ENCODE assay signal across 18 cellular contexts in the genomic region with DNA sequence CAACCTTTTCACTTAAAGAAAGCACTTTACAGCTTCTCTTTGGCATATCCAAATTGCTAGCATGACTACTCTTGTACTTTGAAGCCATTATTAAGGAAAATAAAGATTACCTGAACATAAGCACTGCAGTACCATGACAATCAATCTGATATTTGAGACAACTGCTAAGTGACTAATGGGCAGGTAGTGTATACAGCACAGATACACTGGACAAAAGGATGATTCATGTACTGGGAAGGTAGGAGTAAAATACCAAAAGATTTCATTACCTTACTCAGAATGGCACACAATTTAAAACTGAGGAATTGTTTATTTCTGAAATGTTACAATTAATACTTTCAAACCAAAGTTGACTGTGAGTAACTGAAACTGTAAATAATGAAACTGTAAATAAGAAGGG.
DNase-seq lines count a peak whose midpoint lies in the region; ATAC-seq and TF ChIP-seq lines count a peak whose summit lies in the region.
"Had no signal": no experiment of that assay in that cellular context is flagged by ENCODE, and none has a peak within 500 bp of the region (broad histone marks: within the 10 kb centered on the region; RNA-seq: fewer than 3 reads in every experiment).

No MANE protein-coding gene starts in this region.

- BruUV-seq in PC-3 (replicated peaks; lab: Mats Ljungman, UMichigan) = no TSS peak

- H3K4me1 ChIP-seq in PC-3 (ENCODE audit: insufficient read depth, low read length) = no peaks in the 10 kb centered on the region; the same call in 1 of the 2 replicates
- H3K4me1 ChIP-seq: A549, BE2C, HAP-1 had no signal

- CTCF ChIA-PET in PC-3 (lab: Charles Lee) = no interaction called here

- H3K9ac ChIP-seq in PC-3 (ENCODE audit: low read length) = no peak overlapping the region

- 0 out of 2 replicates have a peak, but pooled peaks cover 4% of the 10 kb centered on the region for H3K9me3 ChIP-seq in PC-3 (ENCODE audit: low read length)
- H3K9me3 ChIP-seq: A549, BE2C, HAP-1 had no signal

- H3K4me3 ChIP-seq in PC-3 (ENCODE audit: low read length) (no peak overlapping the region), epithelial cell of esophagus (ENCODE audit: low read length) (no peak overlapping the region)
- H3K4me3 ChIP-seq: A549, HAP-1 had no signal

- no peak for ATAC-seq in PC-3
- ATAC-seq: A549; CD8-positive, alpha-beta T cell; HepG2 had no signal

- intact Hi-C loops in PC-3 (cut with micrococcal nuclease) = no loop called here

- H4K20me1 ChIP-seq in PC-3 (ENCODE audit: low read length) = no peaks in the 10 kb centered on the region

- H3K36me3 ChIP-seq in PC-3 (ENCODE audit: low read depth, low read length) = no peaks in the 10 kb centered on the region
- H3K36me3 ChIP-seq: BE2C, HAP-1 had no signal

- H3K4me2 ChIP-seq in PC-3 (ENCODE audit: low read length) = 0 out of 2 replicates have a peak overlapping the region, but pooled peaks have one; percentile 22
- H3K4me2 ChIP-seq: A549 had no signal

- TF ChIP-seq CTCF in PC-3 (conservative IDR thresholded peaks at IDR 0.05; ENCODE audit: low read depth, low read length) (no peak), epithelial cell of esophagus (IDR thresholded peaks at IDR 0.05; ENCODE audit: insufficient read depth, low read depth, low read length, missing control alignments) (no peak)

- H3K27me3 ChIP-seq in PC-3 (ENCODE audit: low read length) = no peaks in the 10 kb centered on the region
- H3K27me3 ChIP-seq: BE2C had no signal

- H3K79me2 ChIP-seq in PC-3 (ENCODE audit: low read length) = no peaks in the 10 kb centered on the region

- peak; percentile 59 for DNase-seq in M059J (ENCODE audit: low read depth)
- peak; percentile 66 for DNase-seq in PC-3
- peak; percentile 84 for DNase-seq in epithelial cell of esophagus (ENCODE audit: low read depth)
- peak; percentile 3 for DNase-seq in renal cortical epithelial cell (ENCODE audit: low read depth)
- no peak for DNase-seq in T-helper 1 cell
- no peak for DNase-seq in amygdala (lab: John Stamatoyannopoulos, UW)
- no peak for DNase-seq in stimulated activated CD4-positive, alpha-beta T cell treated with anti-CD3 and anti-CD28 coated beads, Interleukin-2, amount 100 ng/mL, for 48 hours
- DNase-seq: BE2C; CD8-positive, alpha-beta T cell; COR-L47; DMS153; GF-D8; GOT3; HFFc6 had no signal

- H3F3A ChIP-seq in PC-3 (ENCODE audit: low read length, unreplicated experiment) = no peaks in the 10 kb centered on the region

- H3K27ac ChIP-seq in PC-3 (ENCODE audit: low read length) = no peak overlapping the region
- H3K27ac ChIP-seq: A549, C4-2B had no signal

- H2AFZ ChIP-seq in PC-3 (ENCODE audit: low read length) = no peak overlapping the region

- POLR2A ChIA-PET in PC-3 (lab: Charles Lee; ENCODE audit: unreplicated experiment) = no interaction called here

- no peaks in the 10 kb centered on the region for H3K9me2 ChIP-seq in PC-3 (replicated peaks; ENCODE audit: low read length)

Comparison
In these comparisons a context has a peak if more than half of its experiments do, and no peak if none do; other contexts are left out.
1. DNase-seq: peak in M059J (single experiment), PC-3 (single experiment), epithelial cell of esophagus (single experiment) and renal cortical epithelial cell (single experiment); none in T-helper 1 cell (0 of 5), amygdala (0 of 56) and stimulated activated CD4-positive, alpha-beta T cell treated with anti-CD3 and anti-CD28 coated beads, Interleukin-2, amount 100 ng/mL, for 48 hours (0 of 2).